Comparison of ENCODE assay signal across 1 cellular context in the genomic region with DNA sequence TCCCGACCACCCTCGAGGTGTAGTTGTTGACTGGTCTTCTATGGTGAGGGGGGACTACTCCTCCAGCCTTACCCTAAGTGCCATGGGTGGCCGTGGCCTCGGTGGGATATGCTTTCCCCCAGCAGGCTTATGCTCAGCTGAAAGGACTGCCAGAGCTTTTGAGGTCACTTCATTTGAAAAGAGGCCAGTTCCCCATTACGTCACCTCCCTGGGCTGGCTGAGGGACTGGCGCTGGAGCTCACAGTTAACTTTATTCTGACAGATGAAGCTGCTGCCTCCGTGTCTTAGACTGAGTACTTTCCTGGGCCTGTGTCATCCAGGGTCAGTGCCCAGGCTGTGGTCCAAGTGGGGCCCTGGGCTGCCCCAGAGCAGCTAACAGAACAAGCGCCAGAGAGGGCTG.
TF ChIP-seq lines count a peak whose summit lies in the region.

No MANE protein-coding gene starts in this region.

TF ChIP-seq in HepG2, 621 proteins besides CTCF, POLR2A, EP300 and RAD21 (continued from another document and continues in another):
- TF ChIP-seq NFE2L1 (CRISPR knock-in tag; IDR thresholded peaks at IDR 0.05; ENCODE audit: borderline replicate concordance) (no peak), KDM3A (CRISPR knock-in tag; IDR thresholded peaks at IDR 0.05; ENCODE audit: low read depth) (no peak), ZSCAN25 (CRISPR knock-in tag; IDR thresholded peaks at IDR 0.05) (no peak), MEIS2 (CRISPR knock-in tag; IDR thresholded peaks at IDR 0.05) (0 out of 2 replicates have a peak, but pooled peaks have one; percentile 45), NRL (CRISPR knock-in tag; IDR thresholded peaks at IDR 0.05; ENCODE audit: borderline replicate concordance) (no peak), FOXO1 (CRISPR knock-in tag; IDR thresholded peaks at IDR 0.05) (no peak), ZNF160 (CRISPR knock-in tag; IDR thresholded peaks at IDR 0.05) (no peak), HIC2 (CRISPR knock-in tag; IDR thresholded peaks at IDR 0.05; ENCODE audit: low read depth) (no peak), ZNF124 (CRISPR knock-in tag; IDR thresholded peaks at IDR 0.05) (no peak), DNMT1 (CRISPR knock-in tag; IDR thresholded peaks at IDR 0.05) (no peak), ZNF792 (CRISPR knock-in tag; IDR thresholded peaks at IDR 0.05) (no peak), MIER3 (CRISPR knock-in tag; IDR thresholded peaks at IDR 0.05; ENCODE audit: borderline replicate concordance) (no peak), ZNF589 (CRISPR knock-in tag; conservative IDR thresholded peaks at IDR 0.05) (no peak), FOXA3 (CRISPR knock-in tag; IDR thresholded peaks at IDR 0.05) (no peak), ZNF598 (CRISPR knock-in tag; IDR thresholded peaks at IDR 0.05; ENCODE audit: borderline replicate concordance) (no peak), ELF4 (CRISPR knock-in tag; IDR thresholded peaks at IDR 0.05; ENCODE audit: borderline replicate concordance) (no peak), ZNF678 (CRISPR knock-in tag; IDR thresholded peaks at IDR 0.05) (no peak), HDAC2 (CRISPR knock-in tag; IDR thresholded peaks at IDR 0.05) (no peak), JARID2 (CRISPR knock-in tag; IDR thresholded peaks at IDR 0.05; ENCODE audit: insufficient replicate concordance) (no peak), TBP (CRISPR knock-in tag; IDR thresholded peaks at IDR 0.05) (no peak), RNF2 (conservative IDR thresholded peaks at IDR 0.05; ENCODE audit: low read depth) (no peak), HBP1 (CRISPR knock-in tag; IDR thresholded peaks at IDR 0.05; ENCODE audit: low read depth) (0 out of 2 replicates have a peak, but pooled peaks have one; percentile 4), NCOR1 (IDR thresholded peaks at IDR 0.05; ENCODE audit: borderline replicate concordance, low read length) (no peak), HCFC1 (IDR thresholded peaks at IDR 0.05; ENCODE audit: low read depth, low read length) (no peak), MED13 (CRISPR knock-in tag; IDR thresholded peaks at IDR 0.05) (no peak), NFE2L2 (IDR thresholded peaks at IDR 0.05; ENCODE audit: low read length) (no peak), PLRG1 (conservative IDR thresholded peaks at IDR 0.05) (no peak), NR3C1 (CRISPR knock-in tag; IDR thresholded peaks at IDR 0.05) (no peak), ZNF510 (CRISPR knock-in tag; IDR thresholded peaks at IDR 0.05; ENCODE audit: low read depth) (no peak), SP140L (CRISPR knock-in tag; IDR thresholded peaks at IDR 0.05; ENCODE audit: borderline replicate concordance) (no peak), ZSCAN29 (CRISPR knock-in tag; conservative IDR thresholded peaks at IDR 0.05) (no peak), PPARG (CRISPR knock-in tag; conservative IDR thresholded peaks at IDR 0.05) (no peak), ZNF83 (CRISPR knock-in tag; IDR thresholded peaks at IDR 0.05; ENCODE audit: borderline replicate concordance) (no peak), CSRNP2 (CRISPR knock-in tag; conservative IDR thresholded peaks at IDR 0.05; ENCODE audit: low read depth) (no peak), FOSL1 (CRISPR knock-in tag; IDR thresholded peaks at IDR 0.05; ENCODE audit: borderline replicate concordance) (no peak), PAXIP1 (CRISPR knock-in tag; conservative IDR thresholded peaks at IDR 0.05) (no peak), PRDM15 (CRISPR knock-in tag; IDR thresholded peaks at IDR 0.05) (no peak), ZNF776 (CRISPR knock-in tag; IDR thresholded peaks at IDR 0.05) (no peak), SSRP1 (CRISPR knock-in tag; IDR thresholded peaks at IDR 0.05) (no peak), KAT7 (CRISPR knock-in tag; IDR thresholded peaks at IDR 0.05; ENCODE audit: borderline replicate concordance) (no peak), CENPX (CRISPR knock-in tag; IDR thresholded peaks at IDR 0.05) (no peak)
- TF ChIP-seq, protein P1, sequence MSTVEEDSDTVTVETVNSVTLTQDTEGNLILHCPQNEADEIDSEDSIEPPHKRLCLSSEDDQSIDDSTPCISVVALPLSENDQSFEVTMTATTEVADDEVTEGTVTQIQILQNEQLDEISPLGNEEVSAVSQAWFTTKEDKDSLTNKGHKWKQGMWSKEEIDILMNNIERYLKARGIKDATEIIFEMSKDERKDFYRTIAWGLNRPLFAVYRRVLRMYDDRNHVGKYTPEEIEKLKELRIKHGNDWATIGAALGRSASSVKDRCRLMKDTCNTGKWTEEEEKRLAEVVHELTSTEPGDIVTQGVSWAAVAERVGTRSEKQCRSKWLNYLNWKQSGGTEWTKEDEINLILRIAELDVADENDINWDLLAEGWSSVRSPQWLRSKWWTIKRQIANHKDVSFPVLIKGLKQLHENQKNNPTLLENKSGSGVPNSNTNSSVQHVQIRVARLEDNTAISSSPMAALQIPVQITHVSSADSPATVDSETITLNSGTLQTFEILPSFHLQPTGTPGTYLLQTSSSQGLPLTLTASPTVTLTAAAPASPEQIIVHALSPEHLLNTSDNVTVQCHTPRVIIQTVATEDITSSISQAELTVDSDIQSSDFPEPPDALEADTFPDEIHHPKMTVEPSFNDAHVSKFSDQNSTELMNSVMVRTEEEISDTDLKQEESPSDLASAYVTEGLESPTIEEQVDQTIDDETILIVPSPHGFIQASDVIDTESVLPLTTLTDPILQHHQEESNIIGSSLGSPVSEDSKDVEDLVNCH (CRISPR knock-in tag; IDR thresholded peaks at IDR 0.05), result no peak
- TF ChIP-seq, protein P2, sequence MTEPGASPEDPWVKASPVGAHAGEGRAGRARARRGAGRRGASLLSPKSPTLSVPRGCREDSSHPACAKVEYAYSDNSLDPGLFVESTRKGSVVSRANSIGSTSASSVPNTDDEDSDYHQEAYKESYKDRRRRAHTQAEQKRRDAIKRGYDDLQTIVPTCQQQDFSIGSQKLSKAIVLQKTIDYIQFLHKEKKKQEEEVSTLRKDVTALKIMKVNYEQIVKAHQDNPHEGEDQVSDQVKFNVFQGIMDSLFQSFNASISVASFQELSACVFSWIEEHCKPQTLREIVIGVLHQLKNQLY (CRISPR knock-in tag; IDR thresholded peaks at IDR 0.05), result no peak
- TF ChIP-seq, protein P3, sequence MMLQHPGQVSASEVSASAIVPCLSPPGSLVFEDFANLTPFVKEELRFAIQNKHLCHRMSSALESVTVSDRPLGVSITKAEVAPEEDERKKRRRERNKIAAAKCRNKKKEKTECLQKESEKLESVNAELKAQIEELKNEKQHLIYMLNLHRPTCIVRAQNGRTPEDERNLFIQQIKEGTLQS (CRISPR knock-in tag; IDR thresholded peaks at IDR 0.05), result no peak
- TF ChIP-seq, protein P4, sequence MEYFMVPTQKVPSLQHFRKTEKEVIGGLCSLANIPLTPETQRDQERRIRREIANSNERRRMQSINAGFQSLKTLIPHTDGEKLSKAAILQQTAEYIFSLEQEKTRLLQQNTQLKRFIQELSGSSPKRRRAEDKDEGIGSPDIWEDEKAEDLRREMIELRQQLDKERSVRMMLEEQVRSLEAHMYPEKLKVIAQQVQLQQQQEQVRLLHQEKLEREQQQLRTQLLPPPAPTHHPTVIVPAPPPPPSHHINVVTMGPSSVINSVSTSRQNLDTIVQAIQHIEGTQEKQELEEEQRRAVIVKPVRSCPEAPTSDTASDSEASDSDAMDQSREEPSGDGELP (IDR thresholded peaks at IDR 0.05; ENCODE audit: borderline replicate concordance, low read depth), result no peak
- TF ChIP-seq, protein P5, sequence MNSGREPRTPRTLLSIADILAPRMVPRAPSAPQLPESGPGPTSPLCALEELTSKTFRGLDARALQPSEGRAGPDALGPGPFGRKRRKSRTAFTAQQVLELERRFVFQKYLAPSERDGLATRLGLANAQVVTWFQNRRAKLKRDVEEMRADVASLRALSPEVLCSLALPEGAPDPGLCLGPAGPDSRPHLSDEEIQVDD (CRISPR knock-in tag; IDR thresholded peaks at IDR 0.05; ENCODE audit: borderline replicate concordance), result no peak
